21 cellular contexts compared by ENCODE assay signal in genomic region chr20:52593634-52594033, GRCh38.
DNase-seq lines count a peak whose midpoint lies in the region; ATAC-seq and TF ChIP-seq lines count a peak whose summit lies in the region.
"Had no signal": no experiment of that assay in that cellular context is flagged by ENCODE, and none has a peak within 500 bp of the region (broad histone marks: within the 10 kb centered on the region; RNA-seq: fewer than 3 reads in every experiment).

No MANE protein-coding gene starts in this region.

- H3K4me1 Mint-ChIP-seq in neural progenitor cell: no peaks in the 10 kb centered on the region

- H3K27me3 ChIP-seq in neural progenitor cell: no peaks in the 10 kb centered on the region

- no peak overlapping the region for H3K4me3 ChIP-seq in epithelial cell of esophagus (ENCODE audit: low read length)
- no peak overlapping the region for H3K4me3 ChIP-seq in neural progenitor cell
- H3K4me3 ChIP-seq: HAP-1 had no signal

- H3K79me2 ChIP-seq in neural progenitor cell (ENCODE audit: low read depth): no peaks in the 10 kb centered on the region

- no peaks in the 10 kb centered on the region for H3K36me3 ChIP-seq in neural progenitor cell
- H3K36me3 ChIP-seq: HAP-1 had no signal

- no peaks in the 10 kb centered on the region for H3K27me3 Mint-ChIP-seq in neural progenitor cell (ENCODE audit: insufficient read depth, low read depth)
- H3K27me3 Mint-ChIP-seq: CD4-positive, alpha-beta T cell had no signal

- no peaks in the 10 kb centered on the region for H3K9me3 Mint-ChIP-seq in neural progenitor cell

- H3K27ac ChIP-seq in neural progenitor cell: no peak overlapping the region
- H3K27ac ChIP-seq: HL-60 had no signal

- H3K4me3 Mint-ChIP-seq in neural progenitor cell: no peak overlapping the region
- H3K4me3 Mint-ChIP-seq: CD4-positive, alpha-beta T cell had no signal

- H3F3A ChIP-seq in neural progenitor cell (ENCODE audit: low read depth): no peaks in the 10 kb centered on the region

- ATAC-seq in HG03571 (IDR thresholded peaks at IDR 0.05; ENCODE audit: unreplicated experiment): no peak
- no peak for ATAC-seq in HG02973 (IDR thresholded peaks at IDR 0.05; ENCODE audit: unreplicated experiment)
- ATAC-seq: Right ventricle myocardium inferior had no signal

- DNase-seq in A172 (ENCODE audit: low spot score) (peak; percentile 10), GM03348 (ENCODE audit: low spot score) (peak; percentile 9), M059J (ENCODE audit: low read depth) (peak; percentile 77), epithelial cell of esophagus (ENCODE audit: low read depth) (peak; percentile 20), neural progenitor cell (ENCODE audit: low spot score) (no peak), NCI-H82 treated with DMSO at 0.1 percent for 48 hours (lab: John Stamatoyannopoulos, UW; ENCODE audit: unreplicated experiment) (no peak)
- DNase-seq: 8988T; CD4-positive, alpha-beta T cell; DMS79 treated with DMSO at 0.1 percent for 48 hours; GDM1; Kasumi-1; NCI-H1436; NCI-H2029 treated with DMSO at 0.1 percent for 48 hours; NCI-H524 treated with DMSO at 0.1 percent for 48 hours; OCI-M1; SK-N-SH had no signal

- H3K27ac Mint-ChIP-seq in neural progenitor cell: no peak overlapping the region
- H3K27ac Mint-ChIP-seq: CD4-positive, alpha-beta T cell had no signal

- no peaks in the 10 kb centered on the region for H3K4me1 ChIP-seq in neural progenitor cell
- H3K4me1 ChIP-seq: HAP-1 had no signal

- H3K9me3 ChIP-seq in neural progenitor cell (ENCODE audit: low read depth): no peaks in the 10 kb centered on the region
- H3K9me3 ChIP-seq: HAP-1, SK-N-SH had no signal

- no peaks in the 10 kb centered on the region for H4K20me1 ChIP-seq in neural progenitor cell (ENCODE audit: low read depth)

- H2AFZ ChIP-seq in neural progenitor cell (replicated peaks): no peak overlapping the region

- no peak overlapping the region for H3K9ac ChIP-seq in neural progenitor cell
- H3K9ac ChIP-seq: SK-N-SH had no signal

- no peaks in the 10 kb centered on the region for H3K36me3 Mint-ChIP-seq in neural progenitor cell

- TF ChIP-seq CTCF in epithelial cell of esophagus (IDR thresholded peaks at IDR 0.05; ENCODE audit: insufficient read depth, low read depth, low read length, missing control alignments): no peak
- no peak for TF ChIP-seq CTCF in neural progenitor cell (IDR thresholded peaks at IDR 0.05)

- H3K4me2 ChIP-seq in neural progenitor cell: no peak overlapping the region
- H3K4me2 ChIP-seq: SK-N-SH had no signal

Comparison
In these comparisons a context has a peak if more than half of its experiments do, and no peak if none do; other contexts are left out.
1. DNase-seq: peak in A172 (single experiment), GM03348 (single experiment), M059J (single experiment) and epithelial cell of esophagus (single experiment); none in neural progenitor cell (single experiment) and NCI-H82 treated with DMSO at 0.1 percent for 48 hours (single experiment).